In the genomic region with DNA sequence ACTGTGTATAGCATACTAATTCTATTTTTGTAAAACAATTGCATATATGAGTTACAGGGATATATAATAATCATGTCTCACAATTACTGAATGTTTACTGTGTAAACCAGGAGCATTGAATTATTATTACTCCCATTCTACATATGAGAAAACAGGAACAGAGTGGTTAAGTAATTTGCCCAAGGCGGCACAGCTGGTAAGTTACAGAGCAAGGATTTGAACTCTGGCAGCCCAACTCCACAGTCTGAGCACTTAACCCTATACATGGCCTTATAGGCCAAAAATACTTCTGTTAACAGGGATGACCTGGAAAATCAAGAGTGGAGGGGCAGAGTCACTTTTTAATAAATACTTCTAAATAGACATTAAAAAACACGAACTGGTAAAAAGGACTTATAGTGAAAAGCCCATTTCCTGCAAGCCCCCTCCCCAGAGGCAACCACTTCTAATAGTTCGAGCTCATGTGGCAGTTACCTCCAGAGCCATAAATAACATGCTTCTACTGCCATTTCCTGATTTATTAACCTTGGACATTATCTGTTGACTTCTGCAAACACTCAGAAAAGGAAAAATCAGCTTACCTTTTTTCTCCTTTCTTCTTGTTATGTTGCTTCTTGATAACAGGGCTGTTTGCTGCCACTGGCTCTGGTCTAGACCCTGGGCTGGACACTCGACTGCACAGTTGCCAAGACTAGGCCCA, we compare ENCODE assay signal across 19 cellular contexts. TPM values are rescaled to one million over a fixed set of nuclear protein-coding genes. Genes with fewer than 3 reads are reported as not detected.
DNase-seq lines count a peak whose midpoint lies in the region; TF ChIP-seq lines count a peak whose summit lies in the region.
"Had no signal": no experiment of that assay in that cellular context is flagged by ENCODE, and none has a peak within 500 bp of the region (broad histone marks: within the 10 kb centered on the region; RNA-seq: fewer than 3 reads in every experiment).

No MANE protein-coding gene starts in this region.

- POLR2A ChIA-PET in CD8-positive, alpha-beta memory T cell (lab: Charles Lee): no interaction called here

- H3K4me1 ChIP-seq in CD8-positive, alpha-beta memory T cell (ENCODE audit: insufficient read depth, low read length): peaks cover 53% of the 10 kb centered on the region
- peaks cover 14% of the 10 kb centered on the region for H3K4me1 ChIP-seq in hepatocyte (ENCODE audit: insufficient read depth)
- peaks cover 2 to 4% of the 10 kb centered on the region in 2 donors for H3K4me1 ChIP-seq in neuronal stem cell (ENCODE audit: control insufficient read depth in 2 of 2, insufficient read depth in 1 of 2, low read depth in 1 of 2, low read length in 2 of 2)
- peaks cover 0 to 8% (median 0%) of the 10 kb centered on the region in 4 donors for H3K4me1 ChIP-seq in esophagus muscularis mucosa

- H3K23ac ChIP-seq in neuronal stem cell (ENCODE audit: low read depth, low read length, poor library complexity): no peak overlapping the region

- peaks cover 76 to 90% (median 78%) of the 10 kb centered on the region in 3 donors for H3K4me1 Mint-ChIP-seq in CD8-positive, alpha-beta memory T cell
- H3K4me1 Mint-ChIP-seq in CD14-positive monocyte: peaks cover 15% of the 10 kb centered on the region

- H2AK5ac ChIP-seq in neuronal stem cell (ENCODE audit: low read depth, low read length): peak overlapping the region; percentile 56

- peaks cover 15% of the 10 kb centered on the region for H3K79me2 ChIP-seq in hepatocyte

- no peak for DNase-seq in CD8-positive, alpha-beta memory T cell
- DNase-seq in hepatocyte (ENCODE audit: low spot score) (no peak), neuronal stem cell (ENCODE audit: low spot score) (no peak), NCI-H345 treated with DMSO at 0.1 percent for 48 hours (lab: John Stamatoyannopoulos, UW; ENCODE audit: unreplicated experiment) (no peak), CD14-positive monocyte (ENCODE audit: low spot score) (no peak), esophagus muscularis mucosa (ENCODE audit: extremely low spot score) (no peak), D341Med (ENCODE audit: low spot score) (no peak)
- DNase-seq: AML-193; anterior cingulate cortex; foreskin melanocyte; left cardiac atrium; NCI-H1930; NCI-H524 treated with DMSO at 0.1 percent for 48 hours; PC-3; stimulated activated CD4-positive, alpha-beta T cell treated with anti-CD3 and anti-CD28 coated beads, Interleukin-4, amount 100 ng/mL, for 4 hours had no signal

- H3K9ac ChIP-seq in neuronal stem cell (ENCODE audit: low read depth, low read length, poor library complexity): no peak overlapping the region

- H3K9me2 ChIP-seq in hepatocyte (replicated peaks; ENCODE audit: insufficient read depth): no peaks in the 10 kb centered on the region

- no peaks in the 10 kb centered on the region for H3K9me3 ChIP-seq in CD8-positive, alpha-beta memory T cell (ENCODE audit: low read length)
- no peaks in the 10 kb centered on the region for H3K9me3 ChIP-seq in KOPT-K1 (ENCODE audit: insufficient read depth, low read length, poor library complexity, severe bottlenecking)
- no peaks in the 10 kb centered on the region for H3K9me3 ChIP-seq in hepatocyte (ENCODE audit: low read depth)
- H3K9me3 ChIP-seq in neuronal stem cell (replicated peaks in 1 of 2; ENCODE audit: control insufficient read depth in 2 of 2, insufficient read depth in 1 of 2, low read depth in 1 of 2, low read length in 2 of 2): peaks cover 0 to 3% of the 10 kb centered on the region in 2 donors
- no peaks in the 10 kb centered on the region for H3K9me3 ChIP-seq in esophagus muscularis mucosa
- H3K9me3 ChIP-seq: SJCRH30, thoracic aorta had no signal

- WGBS in hepatocyte (ENCODE audit: low lambda C conversion rate, missing lambda C conversion rate): 57% methylated on average over 4 of the region's 4 CpGs
- WGBS in neuronal stem cell (ENCODE audit: extremely low coverage in 2 of 2, insufficient read length in 2 of 2, insufficient replicate concordance in 1 of 2), 2 donors: no CpG with 5 or more reads among the region's 4 CpGs
- WGBS in esophagus muscularis mucosa: 81% methylated on average over 4 of the region's 4 CpGs

- no peak overlapping the region for H2BK12ac ChIP-seq in neuronal stem cell (ENCODE audit: low read length)

- no peaks in the 10 kb centered on the region for H3K27me3 Mint-ChIP-seq in CD8-positive, alpha-beta memory T cell
- peaks cover 12 to 27% (median 21%) of the 10 kb centered on the region in 3 donors for H3K27me3 Mint-ChIP-seq in CD14-positive monocyte (ENCODE audit: low read depth in 3 of 3)

- no peak overlapping the region for H3K4me3 Mint-ChIP-seq in CD8-positive, alpha-beta memory T cell
- no peak overlapping the region for H3K4me3 Mint-ChIP-seq in CD14-positive monocyte

- peak overlapping the region in 6 of 8 donors; percentile 43 to 92 (median 62) for H3K27ac Mint-ChIP-seq in CD8-positive, alpha-beta memory T cell
- no peak overlapping the region for H3K27ac Mint-ChIP-seq in CD14-positive monocyte

- H4K91ac ChIP-seq in neuronal stem cell (ENCODE audit: low read depth, low read length, poor library complexity): no peak overlapping the region

- H4K20me1 ChIP-seq in hepatocyte (ENCODE audit: insufficient read depth, poor library complexity, severe bottlenecking): no peaks in the 10 kb centered on the region

- intact Hi-C loops in CD14-positive monocyte (cut with micrococcal nuclease): no loop called here
- intact Hi-C loops in esophagus muscularis mucosa (cut with DNase I): no loop called here

- peaks cover 0 to 2% (median 0%) of the 10 kb centered on the region in 3 donors for H3K36me3 Mint-ChIP-seq in CD8-positive, alpha-beta memory T cell
- no peaks in the 10 kb centered on the region for H3K36me3 Mint-ChIP-seq in CD14-positive monocyte

- no peak for TF ChIP-seq POLR2A in esophagus muscularis mucosa (IDR thresholded peaks at IDR 0.05; ENCODE audit: low read depth)

- no peak overlapping the region for H2AFZ ChIP-seq in hepatocyte
- no peak overlapping the region for H2AFZ ChIP-seq in neuronal stem cell (ENCODE audit: low read length)

- TF ChIP-seq EP300 in esophagus muscularis mucosa (IDR thresholded peaks at IDR 0.05): no peak

- H3K36me3 ChIP-seq in CD8-positive, alpha-beta memory T cell (ENCODE audit: insufficient read depth, low read length): no peaks in the 10 kb centered on the region
- H3K36me3 ChIP-seq in KOPT-K1 (ENCODE audit: insufficient read depth, low read length): no peaks in the 10 kb centered on the region
- no peaks in the 10 kb centered on the region for H3K36me3 ChIP-seq in hepatocyte (replicated peaks; ENCODE audit: insufficient read depth, low read depth)
- no peaks in the 10 kb centered on the region for H3K36me3 ChIP-seq in neuronal stem cell (replicated peaks in 1 of 2; ENCODE audit: control insufficient read depth in 2 of 2, insufficient read depth in 2 of 2, low read length in 2 of 2)
- H3K36me3 ChIP-seq in esophagus muscularis mucosa: no peaks in the 10 kb centered on the region
- H3K36me3 ChIP-seq: SJCRH30, thoracic aorta had no signal

- no peak overlapping the region for H2BK15ac ChIP-seq in neuronal stem cell (ENCODE audit: low read length)

- no peak overlapping the region for H3K18ac ChIP-seq in neuronal stem cell (ENCODE audit: low read length)

- H3K4ac ChIP-seq in neuronal stem cell (ENCODE audit: low read length): no peak overlapping the region

- no peak overlapping the region for H4K8ac ChIP-seq in neuronal stem cell (ENCODE audit: low read depth, low read length)

- no peaks in the 10 kb centered on the region for H3K79me1 ChIP-seq in neuronal stem cell (ENCODE audit: low read depth, low read length)

- CTCF ChIA-PET in CD8-positive, alpha-beta memory T cell (lab: Charles Lee): interaction anchor here (1.0 kb wide), 1 partner anchor 30 kb away, joined by 3 read pairs; no protein-coding TSS in a partner anchor

- no peak overlapping the region for H3K4me3 ChIP-seq in CD8-positive, alpha-beta memory T cell (ENCODE audit: low read length)
- H3K4me3 ChIP-seq in hepatocyte (no peak overlapping the region), neuronal stem cell (ENCODE audit: low read length in 2 of 2) (no peak overlapping the region), esophagus muscularis mucosa (no peak overlapping the region)
- H3K4me3 ChIP-seq: SJCRH30, skin epidermis, thoracic aorta had no signal

- H2BK5ac ChIP-seq in neuronal stem cell (ENCODE audit: low read length): no peak overlapping the region

- no peaks in the 10 kb centered on the region for H3K27me3 ChIP-seq in CD8-positive, alpha-beta memory T cell (ENCODE audit: insufficient read depth, low read length, poor library complexity, severe bottlenecking)
- H3K27me3 ChIP-seq in hepatocyte: no peaks in the 10 kb centered on the region
- H3K27me3 ChIP-seq in neuronal stem cell (ENCODE audit: control insufficient read depth in 3 of 3, insufficient read depth in 3 of 3, low read depth in 1 of 3, low read length in 3 of 3): peaks cover 0 to 20% (median 0%) of the 10 kb centered on the region in 3 experiments
- H3K27me3 ChIP-seq in esophagus muscularis mucosa: peaks cover 0 to 51% (median 0%) of the 10 kb centered on the region in 4 donors

- no peak overlapping the region for H3K14ac ChIP-seq in neuronal stem cell (ENCODE audit: low read length)

- no peaks in the 10 kb centered on the region for H3K9me3 Mint-ChIP-seq in CD8-positive, alpha-beta memory T cell
- H3K9me3 Mint-ChIP-seq in CD14-positive monocyte: peaks cover 0 to 1% (median 0%) of the 10 kb centered on the region in 7 donors

- no peak overlapping the region for H2BK120ac ChIP-seq in neuronal stem cell (ENCODE audit: low read depth, low read length)

- H3K4me2 ChIP-seq in hepatocyte: peak overlapping the region; percentile 69
- H3K4me2 ChIP-seq in neuronal stem cell (ENCODE audit: insufficient read depth, low read length, poor library complexity, severe bottlenecking): no peak overlapping the region

- no peak overlapping the region for H3K27ac ChIP-seq in CD8-positive, alpha-beta memory T cell (ENCODE audit: low read depth, low read length)
- H3K27ac ChIP-seq in KOPT-K1 (ENCODE audit: low read depth, low read length, poor library complexity, severe bottlenecking) (peak overlapping the region; percentile 91), hepatocyte (peak overlapping the region; percentile 97), neuronal stem cell (replicated peaks; ENCODE audit: low read length) (no peak overlapping the region), esophagus muscularis mucosa (replicated peaks in 1 of 4) (no peak overlapping the region)
- H3K27ac ChIP-seq: SJCRH30, thoracic aorta had no signal

- no peak for TF ChIP-seq CTCF in hepatocyte (IDR thresholded peaks at IDR 0.05; ENCODE audit: poor library complexity)
- TF ChIP-seq CTCF in CD14-positive monocyte (IDR thresholded peaks at IDR 0.05): no peak
- no peak for TF ChIP-seq CTCF in esophagus muscularis mucosa (IDR thresholded peaks at IDR 0.05)

RNA-seq across cellular contexts. Expression of a gene that starts 22.1 kb away (rescaled TPM):
- total RNA-seq in CD8-positive, alpha-beta memory T cell: 10 to 100 TPM; 25.8 to 29.8 TPM
- polyA plus RNA-seq in CD8-positive, alpha-beta memory T cell: 51.9 TPM
- 29.6 and 45.9 TPM in 2 replicates for total RNA-seq in hepatocyte
- 58.0 and 61.1 TPM in 2 replicates for polyA plus RNA-seq in hepatocyte
- polyA plus RNA-seq in neuronal stem cell (2013, experiment 1 of 2): 127 TPM
- 124 TPM for polyA plus RNA-seq in neuronal stem cell (2013, experiment 2 of 2)
- polyA plus RNA-seq in CD14-positive monocyte: under 1 TPM; 0.08 to 0.39 TPM
- 10 to 100 TPM; 17.4 to 21.4 (median 19.1) TPM for total RNA-seq in esophagus muscularis mucosa

Comparison
In these comparisons a context has a peak if more than half of its experiments do, and no peak if none do; other contexts are left out.
1. H3K27ac ChIP-seq: peak in KOPT-K1 (single experiment) and hepatocyte (single experiment); none in CD8-positive, alpha-beta memory T cell (single experiment), neuronal stem cell (single experiment) and esophagus muscularis mucosa (0 of 4).
2. H3K27ac Mint-ChIP-seq: peak in CD8-positive, alpha-beta memory T cell (6 of 8); none in CD14-positive monocyte (0 of 7).